15 cellular contexts compared by ENCODE assay signal in genomic region chr1:44293761-44294315, GRCh38.
DNase-seq lines count a peak whose midpoint lies in the region; ATAC-seq and TF ChIP-seq lines count a peak whose summit lies in the region.
"Had no signal": no experiment of that assay in that cellular context is flagged by ENCODE, and none has a peak within 500 bp of the region (broad histone marks: within the 10 kb centered on the region; RNA-seq: fewer than 3 reads in every experiment).

No MANE protein-coding gene starts in this region.

- no peaks in the 10 kb centered on the region for H3K4me1 Mint-ChIP-seq in activated T-cell treated with anti-CD3 and anti-CD28 coated beads, Interleukin-2, amount 50 U/mL, for 24 hours (ENCODE audit: low read depth)
- H3K4me1 Mint-ChIP-seq: stimulated activated memory B cell treated with anti-CD40 and anti-IgM and Interleukin-4, amounts not matched to agents 10 μg/mL and 1 μg/mL and 100 μg/mL, for 72 hours had no signal

- H3K4me3 ChIP-seq in mucosa of descending colon = no peak overlapping the region

- no peak overlapping the region for H3K27ac Mint-ChIP-seq in activated T-cell treated with anti-CD3 and anti-CD28 coated beads, Interleukin-2, amount 50 U/mL, for 24 hours
- H3K27ac Mint-ChIP-seq: progenitor cell of endocrine pancreas; stimulated activated memory B cell treated with anti-CD40 and anti-IgM and Interleukin-4, amounts not matched to agents 10 μg/mL and 1 μg/mL and 100 μg/mL, for 72 hours; T-helper 1 cell treated with Interleukin-12 subunit alpha and Interleukin-12 subunit beta and Interleukin-4 antibody, amounts not matched to agents 30 μg/mL and 1 μg/mL, for 36 hours had no signal

- DNase-seq in DMS153 (lab: John Stamatoyannopoulos, UW) = peak; percentile 81
- DNase-seq in NCI-H1105 (lab: John Stamatoyannopoulos, UW) = peak; percentile 72
- peak; percentile 16 for DNase-seq in cerebellar cortex (ENCODE audit: low spot score)
- DNase-seq in mucosa of descending colon = peak; percentile 66 to 73 (median 72)
- DNase-seq in activated T-cell treated with anti-CD3 and anti-CD28 coated beads, Interleukin-2, amount 50 U/mL, for 24 hours = no peak
- DNase-seq: activated gamma-delta T cell treated with Interleukin-2 at 50 U/mL for 16 hours; GDM1; NCI-H1436 treated with DMSO at 0.1 percent for 48 hours; stimulated activated CD4-positive, alpha-beta T cell treated with anti-CD3 and anti-CD28 coated beads, Interleukin-2, amount 100 ng/mL, for 24 hours had no signal

- H3K27me3 Mint-ChIP-seq in activated T-cell treated with anti-CD3 and anti-CD28 coated beads, Interleukin-2, amount 50 U/mL, for 24 hours = no peaks in the 10 kb centered on the region
- H3K27me3 Mint-ChIP-seq: progenitor cell of endocrine pancreas; stimulated activated memory B cell treated with anti-CD40 and anti-IgM and Interleukin-4, amounts not matched to agents 10 μg/mL and 1 μg/mL and 100 μg/mL, for 72 hours had no signal

- H3K4me1 ChIP-seq in mucosa of descending colon (ENCODE audit: low read depth) = peaks cover 23% of the 10 kb centered on the region

- peaks cover 77% of the 10 kb centered on the region for H3K36me3 Mint-ChIP-seq in activated T-cell treated with anti-CD3 and anti-CD28 coated beads, Interleukin-2, amount 50 U/mL, for 24 hours (ENCODE audit: low read depth)

- peak; percentile 72 for ATAC-seq in mucosa of descending colon
- no peak for ATAC-seq in HG03469 (IDR thresholded peaks at IDR 0.05; ENCODE audit: unreplicated experiment)
- ATAC-seq in HG03108 (IDR thresholded peaks at IDR 0.05; ENCODE audit: unreplicated experiment) = no peak
- no peak for ATAC-seq in GM18498 (IDR thresholded peaks at IDR 0.05; ENCODE audit: unreplicated experiment)
- ATAC-seq: stimulated activated memory B cell treated with anti-CD40 and anti-IgM and Interleukin-4, amounts not matched to agents 10 μg/mL and 1 μg/mL and 100 μg/mL, for 72 hours had no signal

- TF ChIP-seq CTCF in mucosa of descending colon (IDR thresholded peaks at IDR 0.05) = no peak

- intact Hi-C loops in mucosa of descending colon (cut with DNase I, micrococcal nuclease) = loop anchor here in 1 of 2 donors (2.0 to 10.0 kb wide), 2 partner anchors 33 to 79 kb away; partner anchors contain the start of gene DMAP1

- no peaks in the 10 kb centered on the region for H3K9me3 ChIP-seq in mucosa of descending colon

- H3K4me3 Mint-ChIP-seq in activated T-cell treated with anti-CD3 and anti-CD28 coated beads, Interleukin-2, amount 50 U/mL, for 24 hours = no peak overlapping the region
- H3K4me3 Mint-ChIP-seq: stimulated activated memory B cell treated with anti-CD40 and anti-IgM and Interleukin-4, amounts not matched to agents 10 μg/mL and 1 μg/mL and 100 μg/mL, for 72 hours; T-helper 1 cell treated with Interleukin-12 subunit alpha and Interleukin-12 subunit beta and Interleukin-4 antibody, amounts not matched to agents 30 μg/mL and 1 μg/mL, for 36 hours had no signal

- no peaks in the 10 kb centered on the region for H3K9me3 Mint-ChIP-seq in activated T-cell treated with anti-CD3 and anti-CD28 coated beads, Interleukin-2, amount 50 U/mL, for 24 hours
- H3K9me3 Mint-ChIP-seq: stimulated activated memory B cell treated with anti-CD40 and anti-IgM and Interleukin-4, amounts not matched to agents 10 μg/mL and 1 μg/mL and 100 μg/mL, for 72 hours; T-helper 1 cell treated with Interleukin-12 subunit alpha and Interleukin-12 subunit beta and Interleukin-4 antibody, amounts not matched to agents 30 μg/mL and 1 μg/mL, for 36 hours had no signal

- no peaks in the 10 kb centered on the region for H3K36me3 ChIP-seq in mucosa of descending colon (ENCODE audit: low read depth)
